Comparison of ENCODE assay signal across 24 cellular contexts in genomic region chr21:22201669-22202068, GRCh38.
"Had no signal": no experiment of that assay in that cellular context is flagged by ENCODE, and none has a peak within 500 bp of the region (broad histone marks: within the 10 kb centered on the region; RNA-seq: fewer than 3 reads in every experiment).

No MANE protein-coding gene starts in this region.

- H3K36me3 Mint-ChIP-seq: activated naive CD8-positive, alpha-beta T cell treated with anti-CD3 and anti-CD28 coated beads, Interleukin-2, amount 10 ng/mL, durations not matched to agents 7 days and 5 days had no signal

- H3K27ac Mint-ChIP-seq: activated CD4-positive, alpha-beta T cell treated with anti-CD3 and anti-CD28 coated beads for 36 hours; activated CD8-positive, alpha-beta T cell treated with anti-CD3 and anti-CD28 coated beads for 36 hours; activated naive CD8-positive, alpha-beta T cell treated with anti-CD3 and anti-CD28 coated beads, Interleukin-2, amount 10 ng/mL, durations not matched to agents 7 days and 5 days; activated T-cell treated with anti-CD3 and anti-CD28 coated beads, Interleukin-2, amount 50 U/mL, for 72 hours; activated T-helper 2 cell treated with anti-CD3 and anti-CD28 coated beads, Interferon-gamma antibody, Interleukin-2, Interleukin-4, amounts not matched to agents 10 μg/mL and 5 μg/mL and 100 μg/mL, durations not matched to agents 14 hours and 24 hours and 36 hours had no signal

- H3K4me3 Mint-ChIP-seq: activated CD4-positive, alpha-beta T cell treated with anti-CD3 and anti-CD28 coated beads for 36 hours; activated CD8-positive, alpha-beta T cell treated with anti-CD3 and anti-CD28 coated beads for 36 hours; activated naive CD8-positive, alpha-beta T cell treated with anti-CD3 and anti-CD28 coated beads, Interleukin-2, amount 10 ng/mL, durations not matched to agents 7 days and 5 days; activated T-cell treated with anti-CD3 and anti-CD28 coated beads, Interleukin-2, amount 50 U/mL, for 72 hours had no signal

- H3K27me3 ChIP-seq: adrenal gland had no signal

- ATAC-seq: activated CD4-positive, alpha-beta T cell treated with anti-CD3 and anti-CD28 coated beads for 36 hours; activated CD8-positive, alpha-beta T cell treated with anti-CD3 and anti-CD28 coated beads for 36 hours; activated T-cell treated with anti-CD3 and anti-CD28 coated beads, Interleukin-2, amount 50 U/mL, for 72 hours had no signal

- H3K27ac ChIP-seq: adrenal gland, PC-9, SK-N-MC, WERI-Rb-1 had no signal

- H3K36me3 ChIP-seq: adrenal gland, WERI-Rb-1 had no signal

- H3K9me3 Mint-ChIP-seq: activated naive CD8-positive, alpha-beta T cell treated with anti-CD3 and anti-CD28 coated beads, Interleukin-2, amount 10 ng/mL, durations not matched to agents 7 days and 5 days; activated T-helper 2 cell treated with anti-CD3 and anti-CD28 coated beads, Interferon-gamma antibody, Interleukin-2, Interleukin-4, amounts not matched to agents 10 μg/mL and 5 μg/mL and 100 μg/mL, durations not matched to agents 14 hours and 24 hours and 36 hours had no signal

- H3K4me1 ChIP-seq: adrenal gland had no signal

- DNase-seq: activated CD4-positive, alpha-beta T cell treated with anti-CD3 and anti-CD28 coated beads for 36 hours; activated CD4-positive, alpha-beta T cell treated with anti-CD3 and anti-CD28 coated beads, Interleukin-2, amount 50 U/mL, for 1 hour; activated CD8-positive, alpha-beta memory T cell treated with anti-CD3 and anti-CD28 coated beads, Interleukin-2, amount 50 U/mL, for 4 hours; activated CD8-positive, alpha-beta T cell treated with anti-CD3 and anti-CD28 coated beads for 36 hours; activated naive CD4-positive, alpha-beta T cell treated with anti-CD3 and anti-CD28 coated beads, Interleukin-2, amount 50 U/mL, for 16 hours; activated naive CD8-positive, alpha-beta T cell treated with anti-CD3 and anti-CD28 coated beads, Interleukin-2, amount 10 ng/mL, durations not matched to agents 7 days and 5 days; activated T-cell treated with anti-CD3 and anti-CD28 coated beads, Interleukin-2, amount 50 U/mL, for 72 hours; adrenal gland; anterior cingulate cortex; cerebellar nuclear complex; Kasumi-1; KBM-7; NCI-H1048; NCI-H146; NCI-H187 treated with DMSO at 0.1 percent for 48 hours; NCI-H2081 treated with DMSO at 0.1 percent for 48 hours; NCI-H526; NCI-H82; PC-9; SIG-M5; T-helper 1 cell; WERI-Rb-1 had no signal

- H3K4me1 Mint-ChIP-seq: activated CD4-positive, alpha-beta T cell treated with anti-CD3 and anti-CD28 coated beads for 36 hours; activated naive CD8-positive, alpha-beta T cell treated with anti-CD3 and anti-CD28 coated beads, Interleukin-2, amount 10 ng/mL, durations not matched to agents 7 days and 5 days had no signal

- H3K4me3 ChIP-seq: adrenal gland, PC-9, SK-N-MC had no signal

- H3K9me3 ChIP-seq: adrenal gland had no signal

- H3K27me3 Mint-ChIP-seq: activated CD4-positive, alpha-beta T cell treated with anti-CD3 and anti-CD28 coated beads for 36 hours; activated CD8-positive, alpha-beta T cell treated with anti-CD3 and anti-CD28 coated beads for 36 hours; activated naive CD8-positive, alpha-beta T cell treated with anti-CD3 and anti-CD28 coated beads, Interleukin-2, amount 10 ng/mL, durations not matched to agents 7 days and 5 days had no signal
